Comparison of ENCODE assay signal across 1 cellular context in genomic region chr2:45273412-45274189, GRCh38.
TF ChIP-seq lines count a peak whose summit lies in the region.

No MANE protein-coding gene starts in this region.

TF ChIP-seq in HepG2, 621 proteins besides CTCF, POLR2A, EP300 and RAD21 (continued from another document and continues in another):
- TF ChIP-seq THAP9 (CRISPR knock-in tag; IDR thresholded peaks at IDR 0.05; ENCODE audit: borderline replicate concordance) (no peak), DDIT3 (CRISPR knock-in tag; IDR thresholded peaks at IDR 0.05) (no peak), PAWR (CRISPR knock-in tag; IDR thresholded peaks at IDR 0.05; ENCODE audit: borderline replicate concordance) (no peak), ZNF878 (CRISPR knock-in tag; IDR thresholded peaks at IDR 0.05) (peak; percentile 94), ZIK1 (CRISPR knock-in tag; IDR thresholded peaks at IDR 0.05; ENCODE audit: borderline replicate concordance, low read depth) (no peak), TCF7L2 (IDR thresholded peaks at IDR 0.05; ENCODE audit: low read depth, low read length) (no peak), SCMH1 (CRISPR knock-in tag; IDR thresholded peaks at IDR 0.05; ENCODE audit: borderline replicate concordance) (no peak), GTF3A (CRISPR knock-in tag; conservative IDR thresholded peaks at IDR 0.05) (no peak), ZNF451 (CRISPR knock-in tag; IDR thresholded peaks at IDR 0.05) (no peak), HINFP (CRISPR knock-in tag; IDR thresholded peaks at IDR 0.05; ENCODE audit: low read depth) (0 out of 2 replicates have a peak, but pooled peaks have one; percentile 42), HHEX (CRISPR knock-in tag; IDR thresholded peaks at IDR 0.05) (peak; percentile 99), ARNT2 (CRISPR knock-in tag; IDR thresholded peaks at IDR 0.05; ENCODE audit: low read depth) (peak; percentile 67; the same call in 1 of the 2 replicates), ZNF260 (CRISPR knock-in tag; IDR thresholded peaks at IDR 0.05; ENCODE audit: borderline replicate concordance, low read depth) (no peak), ZNF124 (CRISPR knock-in tag; IDR thresholded peaks at IDR 0.05) (peak; percentile 80), CBX2 (IDR thresholded peaks at IDR 0.05; ENCODE audit: low read depth, low read length) (no peak), CBX2 (CRISPR knock-in tag; IDR thresholded peaks at IDR 0.05; ENCODE audit: low read depth) (no peak), ZNF674 (CRISPR knock-in tag; IDR thresholded peaks at IDR 0.05; ENCODE audit: low read depth) (no peak), ZNF607 (CRISPR knock-in tag; IDR thresholded peaks at IDR 0.05; ENCODE audit: borderline replicate concordance) (no peak), KLF9 (CRISPR knock-in tag; IDR thresholded peaks at IDR 0.05; ENCODE audit: low read depth) (peak; percentile 88; the same call in 1 of the 2 replicates), ZNF44 (CRISPR knock-in tag; IDR thresholded peaks at IDR 0.05) (no peak), MXI1 (IDR thresholded peaks at IDR 0.05; ENCODE audit: borderline replicate concordance, low read depth, low read length) (0 out of 3 replicates have a peak, but pooled peaks have one; percentile 9), ZNF781 (CRISPR knock-in tag; IDR thresholded peaks at IDR 0.05; ENCODE audit: borderline replicate concordance, not compliant biosample characterization) (no peak), ZNF256 (CRISPR knock-in tag; conservative IDR thresholded peaks at IDR 0.05) (no peak), ZBTB43 (CRISPR knock-in tag; conservative IDR thresholded peaks at IDR 0.05) (peak; percentile 85; the same call in 1 of the 2 replicates), BATF2 (CRISPR knock-in tag; IDR thresholded peaks at IDR 0.05) (no peak), ZNF556 (CRISPR knock-in tag; IDR thresholded peaks at IDR 0.05; ENCODE audit: borderline replicate concordance) (peak; percentile 82; the same call in 1 of the 2 replicates), MXD3 (CRISPR knock-in tag; IDR thresholded peaks at IDR 0.05) (no peak), ZNF205 (CRISPR knock-in tag; IDR thresholded peaks at IDR 0.05) (peak; percentile 92), SMYD3 (CRISPR knock-in tag; IDR thresholded peaks at IDR 0.05) (peak; percentile 96)
- TF ChIP-seq, protein P1, sequence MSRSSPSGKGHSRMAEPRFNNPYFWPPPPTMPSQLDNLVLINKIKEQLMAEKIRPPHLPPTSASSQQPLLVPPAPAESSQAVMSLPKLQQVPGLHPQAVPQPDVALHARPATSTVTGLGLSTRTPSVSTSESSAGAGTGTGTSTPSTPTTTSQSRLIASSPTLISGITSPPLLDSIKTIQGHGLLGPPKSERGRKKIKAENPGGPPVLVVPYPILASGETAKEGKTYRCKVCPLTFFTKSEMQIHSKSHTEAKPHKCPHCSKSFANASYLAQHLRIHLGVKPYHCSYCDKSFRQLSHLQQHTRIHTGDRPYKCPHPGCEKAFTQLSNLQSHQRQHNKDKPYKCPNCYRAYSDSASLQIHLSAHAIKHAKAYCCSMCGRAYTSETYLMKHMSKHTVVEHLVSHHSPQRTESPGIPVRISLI (CRISPR knock-in tag; IDR thresholded peaks at IDR 0.05; ENCODE audit: borderline replicate concordance), result peak; percentile 80; the same call in 1 of the 2 replicates
- TF ChIP-seq, protein P2, sequence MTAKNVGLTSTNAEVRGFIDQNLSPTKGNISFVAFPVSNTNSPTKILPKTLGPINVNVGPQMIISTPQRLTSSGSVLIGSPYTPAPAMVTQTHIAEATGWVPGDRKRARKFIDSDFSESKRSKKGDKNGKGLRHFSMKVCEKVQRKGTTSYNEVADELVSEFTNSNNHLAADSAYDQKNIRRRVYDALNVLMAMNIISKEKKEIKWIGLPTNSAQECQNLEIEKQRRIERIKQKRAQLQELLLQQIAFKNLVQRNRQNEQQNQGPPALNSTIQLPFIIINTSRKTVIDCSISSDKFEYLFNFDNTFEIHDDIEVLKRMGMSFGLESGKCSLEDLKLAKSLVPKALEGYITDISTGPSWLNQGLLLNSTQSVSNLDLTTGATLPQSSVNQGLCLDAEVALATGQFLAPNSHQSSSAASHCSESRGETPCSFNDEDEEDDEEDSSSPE (CRISPR knock-in tag; IDR thresholded peaks at IDR 0.05), result peak; percentile 62
- TF ChIP-seq, protein P3, sequence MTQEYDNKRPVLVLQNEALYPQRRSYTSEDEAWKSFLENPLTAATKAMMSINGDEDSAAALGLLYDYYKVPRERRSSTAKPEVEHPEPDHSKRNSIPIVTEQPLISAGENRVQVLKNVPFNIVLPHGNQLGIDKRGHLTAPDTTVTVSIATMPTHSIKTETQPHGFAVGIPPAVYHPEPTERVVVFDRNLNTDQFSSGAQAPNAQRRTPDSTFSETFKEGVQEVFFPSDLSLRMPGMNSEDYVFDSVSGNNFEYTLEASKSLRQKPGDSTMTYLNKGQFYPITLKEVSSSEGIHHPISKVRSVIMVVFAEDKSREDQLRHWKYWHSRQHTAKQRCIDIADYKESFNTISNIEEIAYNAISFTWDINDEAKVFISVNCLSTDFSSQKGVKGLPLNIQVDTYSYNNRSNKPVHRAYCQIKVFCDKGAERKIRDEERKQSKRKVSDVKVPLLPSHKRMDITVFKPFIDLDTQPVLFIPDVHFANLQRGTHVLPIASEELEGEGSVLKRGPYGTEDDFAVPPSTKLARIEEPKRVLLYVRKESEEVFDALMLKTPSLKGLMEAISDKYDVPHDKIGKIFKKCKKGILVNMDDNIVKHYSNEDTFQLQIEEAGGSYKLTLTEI (CRISPR knock-in tag; conservative IDR thresholded peaks at IDR 0.05), result no peak
- TF ChIP-seq, protein P4, sequence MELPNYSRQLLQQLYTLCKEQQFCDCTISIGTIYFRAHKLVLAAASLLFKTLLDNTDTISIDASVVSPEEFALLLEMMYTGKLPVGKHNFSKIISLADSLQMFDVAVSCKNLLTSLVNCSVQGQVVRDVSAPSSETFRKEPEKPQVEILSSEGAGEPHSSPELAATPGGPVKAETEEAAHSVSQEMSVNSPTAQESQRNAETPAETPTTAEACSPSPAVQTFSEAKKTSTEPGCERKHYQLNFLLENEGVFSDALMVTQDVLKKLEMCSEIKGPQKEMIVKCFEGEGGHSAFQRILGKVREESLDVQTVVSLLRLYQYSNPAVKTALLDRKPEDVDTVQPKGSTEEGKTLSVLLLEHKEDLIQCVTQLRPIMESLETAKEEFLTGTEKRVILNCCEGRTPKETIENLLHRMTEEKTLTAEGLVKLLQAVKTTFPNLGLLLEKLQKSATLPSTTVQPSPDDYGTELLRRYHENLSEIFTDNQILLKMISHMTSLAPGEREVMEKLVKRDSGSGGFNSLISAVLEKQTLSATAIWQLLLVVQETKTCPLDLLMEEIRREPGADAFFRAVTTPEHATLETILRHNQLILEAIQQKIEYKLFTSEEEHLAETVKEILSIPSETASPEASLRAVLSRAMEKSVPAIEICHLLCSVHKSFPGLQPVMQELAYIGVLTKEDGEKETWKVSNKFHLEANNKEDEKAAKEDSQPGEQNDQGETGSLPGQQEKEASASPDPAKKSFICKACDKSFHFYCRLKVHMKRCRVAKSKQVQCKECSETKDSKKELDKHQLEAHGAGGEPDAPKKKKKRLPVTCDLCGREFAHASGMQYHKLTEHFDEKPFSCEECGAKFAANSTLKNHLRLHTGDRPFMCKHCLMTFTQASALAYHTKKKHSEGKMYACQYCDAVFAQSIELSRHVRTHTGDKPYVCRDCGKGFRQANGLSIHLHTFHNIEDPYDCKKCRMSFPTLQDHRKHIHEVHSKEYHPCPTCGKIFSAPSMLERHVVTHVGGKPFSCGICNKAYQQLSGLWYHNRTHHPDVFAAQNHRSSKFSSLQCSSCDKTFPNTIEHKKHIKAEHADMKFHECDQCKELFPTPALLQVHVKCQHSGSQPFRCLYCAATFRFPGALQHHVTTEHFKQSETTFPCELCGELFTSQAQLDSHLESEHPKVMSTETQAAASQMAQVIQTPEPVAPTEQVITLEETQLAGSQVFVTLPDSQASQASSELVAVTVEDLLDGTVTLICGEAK (IDR thresholded peaks at IDR 0.05), result no peak
- TF ChIP-seq, protein P4 (CRISPR knock-in tag; IDR thresholded peaks at IDR 0.05), result no peak
- TF ChIP-seq, protein P5, sequence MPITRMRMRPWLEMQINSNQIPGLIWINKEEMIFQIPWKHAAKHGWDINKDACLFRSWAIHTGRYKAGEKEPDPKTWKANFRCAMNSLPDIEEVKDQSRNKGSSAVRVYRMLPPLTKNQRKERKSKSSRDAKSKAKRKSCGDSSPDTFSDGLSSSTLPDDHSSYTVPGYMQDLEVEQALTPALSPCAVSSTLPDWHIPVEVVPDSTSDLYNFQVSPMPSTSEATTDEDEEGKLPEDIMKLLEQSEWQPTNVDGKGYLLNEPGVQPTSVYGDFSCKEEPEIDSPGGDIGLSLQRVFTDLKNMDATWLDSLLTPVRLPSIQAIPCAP (CRISPR knock-in tag; IDR thresholded peaks at IDR 0.05; ENCODE audit: low read depth), result no peak
- TF ChIP-seq, protein P6, sequence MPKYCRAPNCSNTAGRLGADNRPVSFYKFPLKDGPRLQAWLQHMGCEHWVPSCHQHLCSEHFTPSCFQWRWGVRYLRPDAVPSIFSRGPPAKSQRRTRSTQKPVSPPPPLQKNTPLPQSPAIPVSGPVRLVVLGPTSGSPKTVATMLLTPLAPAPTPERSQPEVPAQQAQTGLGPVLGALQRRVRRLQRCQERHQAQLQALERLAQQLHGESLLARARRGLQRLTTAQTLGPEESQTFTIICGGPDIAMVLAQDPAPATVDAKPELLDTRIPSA (CRISPR knock-in tag; IDR thresholded peaks at IDR 0.05; ENCODE audit: borderline replicate concordance), result no peak
